1 cellular context compared by ENCODE assay signal in genomic region chr2:74198461-74199274, GRCh38.
TF ChIP-seq lines count a peak whose summit lies in the region.

Gene MTHFD2, plus strand, starts transcription at chr2:74198615. Its CDS starts 27 bp downstream, at chr2:74198642.

TF ChIP-seq in H1, 55 proteins besides CTCF, POLR2A, EP300 and RAD21 (continued from another document):
- TF ChIP-seq KDM5A (IDR thresholded peaks at IDR 0.05; ENCODE audit: low read length): no peak
- peak; percentile 95 for TF ChIP-seq TAF1 (IDR thresholded peaks at IDR 0.05; ENCODE audit: low read depth, low read length)
- TF ChIP-seq POLR2AphosphoS5 (IDR thresholded peaks at IDR 0.05; ENCODE audit: low read depth, low read length): peak; percentile 97
- TF ChIP-seq SP1 (IDR thresholded peaks at IDR 0.05; ENCODE audit: low read depth, low read length): peak; percentile 94
- TF ChIP-seq E2F6 (IDR thresholded peaks at IDR 0.05): peak; percentile 97
- TF ChIP-seq EZH2 (IDR thresholded peaks at IDR 0.05; ENCODE audit: low read depth, low read length, severe bottlenecking): no peak
- no peak for TF ChIP-seq POU5F1 (IDR thresholded peaks at IDR 0.05; ENCODE audit: low read depth, low read length)
- TF ChIP-seq MAX (IDR thresholded peaks at IDR 0.05): peak; percentile 99
- 0 out of 2 replicates have a peak, but pooled peaks have one; percentile 36 for TF ChIP-seq JUND (IDR thresholded peaks at IDR 0.05; ENCODE audit: low read length)
- TF ChIP-seq BRCA1 (IDR thresholded peaks at IDR 0.05; ENCODE audit: low read depth, low read length): no peak
- no peak for TF ChIP-seq JUN (IDR thresholded peaks at IDR 0.05; ENCODE audit: low read depth, low read length)
- TF ChIP-seq CTBP2 (IDR thresholded peaks at IDR 0.05; ENCODE audit: borderline replicate concordance, insufficient read depth, insufficient read length, low read length): no peak
- TF ChIP-seq ATF2 (IDR thresholded peaks at IDR 0.05; ENCODE audit: low read length): peak; percentile 70
- TF ChIP-seq ASH2L (IDR thresholded peaks at IDR 0.05; ENCODE audit: low read length): peak; percentile 24
- TF ChIP-seq SP2 (IDR thresholded peaks at IDR 0.05; ENCODE audit: low read length): peak; percentile 33; the same call in 1 of the 2 replicates
- TF ChIP-seq NRF1 (IDR thresholded peaks at IDR 0.05; ENCODE audit: low read depth, low read length): peak; percentile 8; the same call in 1 of the 2 replicates
- no peak for TF ChIP-seq CHD7 (IDR thresholded peaks at IDR 0.05; ENCODE audit: insufficient replicate concordance, low read length)
- peak; percentile 97 for TF ChIP-seq PHF8 (conservative IDR thresholded peaks at IDR 0.05; ENCODE audit: low read depth, low read length)
- TF ChIP-seq SIX5 (IDR thresholded peaks at IDR 0.05; ENCODE audit: low read depth, low read length): no peak
- TF ChIP-seq ATF3 (IDR thresholded peaks at IDR 0.05; ENCODE audit: insufficient read depth, low read depth, low read length): 0 out of 2 replicates have a peak, but pooled peaks have one; percentile 54
- no peak for TF ChIP-seq SIRT6 (IDR thresholded peaks at IDR 0.05; ENCODE audit: low read length)
- TF ChIP-seq SAP30 (IDR thresholded peaks at IDR 0.05; ENCODE audit: insufficient read depth, insufficient replicate concordance, low read length): no peak
- no peak for TF ChIP-seq HDAC6 (IDR thresholded peaks at IDR 0.05; ENCODE audit: low read depth, low read length)
- TF ChIP-seq CEBPB (IDR thresholded peaks at IDR 0.05; ENCODE audit: low read depth, low read length): peak; percentile 94
- 0 out of 2 replicates have a peak, but pooled peaks have one; percentile 13 for TF ChIP-seq GABPA (IDR thresholded peaks at IDR 0.05; ENCODE audit: borderline replicate concordance, insufficient read depth, low read length)
- peak; percentile 66 for TF ChIP-seq KDM4A (IDR thresholded peaks at IDR 0.05; ENCODE audit: low read depth, low read length, severe bottlenecking)
- peak; percentile 71 for TF ChIP-seq RBBP5 (IDR thresholded peaks at IDR 0.05; ENCODE audit: borderline replicate concordance, low read depth, low read length)
- peak; percentile 95 for TF ChIP-seq GTF2F1 (IDR thresholded peaks at IDR 0.05; ENCODE audit: borderline replicate concordance, low read depth, low read length)
- no peak for TF ChIP-seq BCL11A (IDR thresholded peaks at IDR 0.05; ENCODE audit: low read depth in 2 of 2, low read length in 2 of 2)
- no peak for TF ChIP-seq CBX8 (IDR thresholded peaks at IDR 0.05; ENCODE audit: borderline replicate concordance, low read depth, low read length)
- TF ChIP-seq FOSL1 (IDR thresholded peaks at IDR 0.05; ENCODE audit: insufficient read depth, low read depth, low read length): no peak
- TF ChIP-seq SRF (IDR thresholded peaks at IDR 0.05; ENCODE audit: low read depth, low read length): no peak
- TF ChIP-seq SUZ12 (IDR thresholded peaks at IDR 0.05; ENCODE audit: low read length): no peak
- TF ChIP-seq HDAC2 (IDR thresholded peaks at IDR 0.05; ENCODE audit: borderline replicate concordance in 1 of 2, low read depth in 2 of 2, low read length in 2 of 2): no peak; a peak in 1 of 4 replicates
- TF ChIP-seq TCF12 (IDR thresholded peaks at IDR 0.05; ENCODE audit: low read depth, low read length): no peak
- TF ChIP-seq ZNF274 (IDR thresholded peaks at IDR 0.05; ENCODE audit: borderline replicate concordance, extremely low read depth, low read length): no peak
- TF ChIP-seq KDM1A (IDR thresholded peaks at IDR 0.05; ENCODE audit: borderline replicate concordance, low read length): no peak
- peak; percentile 97 for TF ChIP-seq TAF7 (optimal IDR thresholded peaks at IDR 0.05; ENCODE audit: borderline replicate concordance, low read depth, low read length)
- TF ChIP-seq EGR1 (IDR thresholded peaks at IDR 0.05; ENCODE audit: borderline replicate concordance, low read depth, low read length): 0 out of 2 replicates have a peak, but pooled peaks have one; percentile 2
- peak; percentile 69; the same call in 1 of the 2 replicates for TF ChIP-seq CHD1 (IDR thresholded peaks at IDR 0.05; ENCODE audit: low read depth, low read length)
- no peak for TF ChIP-seq CBX5 (IDR thresholded peaks at IDR 0.05; ENCODE audit: low read depth, low read length)
- TF ChIP-seq NANOG (IDR thresholded peaks at IDR 0.05; ENCODE audit: insufficient read depth, low read depth, low read length, poor library complexity, severe bottlenecking): no peak
- no peak for TF ChIP-seq RFX5 (IDR thresholded peaks at IDR 0.05; ENCODE audit: borderline replicate concordance, low read depth, low read length)
- TF ChIP-seq SIN3A (conservative IDR thresholded peaks at IDR 0.05 in 1 of 2, IDR thresholded peaks at IDR 0.05 in 1 of 2; ENCODE audit: low read depth in 1 of 2, low read length in 2 of 2): peak in 1 of 2 experiments; percentile 58; a peak in 2 of 4 replicates
- TF ChIP-seq USF2 (IDR thresholded peaks at IDR 0.05; ENCODE audit: low read length): no peak
- no peak for TF ChIP-seq RNF2 (IDR thresholded peaks at IDR 0.05; ENCODE audit: borderline replicate concordance, low read depth, low read length, missing control alignments, poor library complexity, severe bottlenecking)
- TF ChIP-seq RXRA (IDR thresholded peaks at IDR 0.05; ENCODE audit: insufficient read depth, low read depth, low read length): no peak
- TF ChIP-seq CREB1 (IDR thresholded peaks at IDR 0.05): 0 out of 2 replicates have a peak, but pooled peaks have one; percentile 40
TF ChIP-seq in H1: peak in this region for 26.
